Comparison of ENCODE assay signal across 8 cellular contexts in the genomic region with DNA sequence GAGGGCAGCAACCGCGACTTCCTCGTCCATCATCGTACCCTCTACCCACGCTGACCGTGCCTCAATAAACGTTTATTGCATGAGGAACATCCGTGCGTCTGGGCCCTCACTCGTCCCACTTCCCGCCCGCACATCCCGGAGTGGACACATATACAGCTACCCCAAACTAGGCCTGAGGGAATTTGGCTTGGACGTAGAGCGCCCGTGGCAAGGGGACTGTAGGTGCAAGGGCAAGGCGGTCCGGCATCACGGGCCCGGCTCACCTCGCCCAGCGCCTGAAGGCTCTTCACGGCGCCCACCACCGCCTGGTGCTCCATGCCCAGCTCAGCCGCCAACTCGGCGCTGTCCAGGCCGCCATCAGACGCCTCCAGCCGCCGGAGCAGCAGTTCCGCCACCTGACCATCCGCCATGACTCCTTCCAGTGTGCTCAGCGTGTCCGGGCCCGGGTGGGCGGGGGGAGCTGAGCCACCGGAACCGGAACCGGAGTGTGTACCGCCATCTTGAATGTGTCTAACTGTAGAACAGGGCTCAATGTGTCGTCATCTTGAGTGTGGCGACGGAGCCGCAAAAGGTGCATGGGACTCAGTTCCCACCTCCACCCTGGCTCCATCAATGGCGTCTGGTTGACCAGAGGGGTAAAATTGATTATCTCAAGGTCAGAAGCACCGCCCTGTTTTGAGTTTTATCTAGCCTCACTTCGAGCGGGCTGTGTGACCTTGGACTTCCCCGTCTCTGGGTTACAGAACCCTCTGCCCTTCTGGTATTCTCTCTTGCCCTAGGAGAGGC. TPM values are rescaled to one million over a fixed set of nuclear protein-coding genes. Genes with fewer than 3 reads are reported as not detected.
DNase-seq lines count a peak whose midpoint lies in the region; ATAC-seq and TF ChIP-seq lines count a peak whose summit lies in the region.

Gene FARSA (minus strand): TSS at position 425 of the 786 bp plus-strand sequence. CDS start 15 bp downstream, at position 410.

- H2AFZ ChIP-seq in neural cell (ENCODE audit: low read depth, low read length), result peak within 1 kb of the TSS; percentile 78

- intact Hi-C loops in CD8-positive, alpha-beta T cell (cut with DNase I, micrococcal nuclease), result loop anchor here (1.0 to 10.0 kb wide), 5 partner anchors 14 to 1969 kb away; partner anchors contain the start of genes SYCE2 (in 2 of the 2), GCDH (in 1 of the 2), PRDX2 (in 1 of the 2) and RNASEH2A (in 1 of the 2)

- H3K27me3 ChIP-seq in CD8-positive, alpha-beta T cell (ENCODE audit: insufficient read depth, low read length), result no peaks in the 10 kb centered on the region
- no peaks in the 10 kb centered on the region for H3K27me3 ChIP-seq in SJCRH30
- no peaks in the 10 kb centered on the region for H3K27me3 ChIP-seq in neural cell (ENCODE audit: insufficient read depth, low read depth, low read length)

- ATAC-seq in CD8-positive, alpha-beta T cell, result peak; percentile 50
- ATAC-seq in GM21381 (IDR thresholded peaks at IDR 0.05; ENCODE audit: unreplicated experiment), result peak; percentile 40
- peak; percentile 74 for ATAC-seq in stimulated activated naive CD8-positive, alpha-beta T cell treated with anti-CD3 and anti-CD28 coated beads, Interleukin-15, amount 100 ng/mL, for 72 hours

- peak; percentile 71 to 90 (median 83) for DNase-seq in CD8-positive, alpha-beta T cell
- DNase-seq in M059J (ENCODE audit: low read depth) (peak; percentile 88), SJCRH30 (peak; percentile 94 to 97), activated gamma-delta T cell treated with Interleukin-2 at 50 U/mL for 16 hours (peak; percentile 85), foreskin fibroblast (peak; percentile 88 to 96)
- DNase-seq in stimulated activated naive CD8-positive, alpha-beta T cell treated with anti-CD3 and anti-CD28 coated beads, Interleukin-15, amount 100 ng/mL, for 72 hours, result peak; percentile 82 to 87

- peaks cover 11% of the 10 kb centered on the region for H3K36me3 ChIP-seq in CD8-positive, alpha-beta T cell (ENCODE audit: insufficient read depth, low read length)
- H3K36me3 ChIP-seq in SJCRH30 (peaks cover 23% of the 10 kb centered on the region), neural cell (ENCODE audit: insufficient read depth, low read length) (no peaks in the 10 kb centered on the region)

- no peak for TF ChIP-seq EP300 in neural cell (conservative IDR thresholded peaks at IDR 0.05; ENCODE audit: poor library complexity, severe bottlenecking)

- POLR2A ChIA-PET in CD8-positive, alpha-beta T cell (lab: Charles Lee), result interaction anchor here (0.6 to 1.9 kb wide), 10 partner anchors 13 to 815 kb away, joined by 3 to 12 read pairs (median 4); partner anchors contain the start of genes GCDH and SYCE2

- H3K4me3 Mint-ChIP-seq in CD8-positive, alpha-beta T cell, result peak within 1 kb of the TSS; percentile 99
- peak within 1 kb of the TSS; percentile 91 to 95 for H3K4me3 Mint-ChIP-seq in stimulated activated naive CD8-positive, alpha-beta T cell treated with anti-CD3 and anti-CD28 coated beads, Interleukin-15, amount 100 ng/mL, for 72 hours

- H3K27me3 Mint-ChIP-seq in CD8-positive, alpha-beta T cell (ENCODE audit: low read depth), result no peaks in the 10 kb centered on the region
- no peaks in the 10 kb centered on the region for H3K27me3 Mint-ChIP-seq in stimulated activated naive CD8-positive, alpha-beta T cell treated with anti-CD3 and anti-CD28 coated beads, Interleukin-15, amount 100 ng/mL, for 72 hours

- no peaks in the 10 kb centered on the region for H3K9me3 ChIP-seq in CD8-positive, alpha-beta T cell (ENCODE audit: low read length)
- H3K9me3 ChIP-seq in SJCRH30 (replicated peaks), result no peaks in the 10 kb centered on the region
- no peaks in the 10 kb centered on the region for H3K9me3 ChIP-seq in neural cell (ENCODE audit: low read length)

- no peaks in the 10 kb centered on the region for H3K9me2 ChIP-seq in neural cell (ENCODE audit: insufficient read depth, low read length)

- no peaks in the 10 kb centered on the region for H3F3A ChIP-seq in neural cell (ENCODE audit: insufficient read depth, low read length, poor library complexity, severe bottlenecking)

- H3K9ac ChIP-seq in neural cell (ENCODE audit: low read length), result peak within 1 kb of the TSS; percentile 93

- H4K20me1 ChIP-seq in neural cell (ENCODE audit: insufficient read depth), result no peaks in the 10 kb centered on the region

- peak within 1 kb of the TSS; percentile 93 for H3K4me3 ChIP-seq in CD8-positive, alpha-beta T cell (ENCODE audit: low read depth, low read length)
- H3K4me3 ChIP-seq in SJCRH30, result peak within 1 kb of the TSS; percentile 91
- peak within 1 kb of the TSS; percentile 83 for H3K4me3 ChIP-seq in foreskin fibroblast (ENCODE audit: low read depth in 1 of 2, low read length in 2 of 2)
- peak within 1 kb of the TSS; percentile 100 for H3K4me3 ChIP-seq in neural cell (ENCODE audit: low read length)

- H3K4me1 Mint-ChIP-seq in CD8-positive, alpha-beta T cell (ENCODE audit: low read depth), result peaks cover 41% of the 10 kb centered on the region
- H3K4me1 Mint-ChIP-seq in stimulated activated naive CD8-positive, alpha-beta T cell treated with anti-CD3 and anti-CD28 coated beads, Interleukin-15, amount 100 ng/mL, for 72 hours, result peaks cover 65% of the 10 kb centered on the region

- CTCF ChIA-PET in CD8-positive, alpha-beta T cell (lab: Charles Lee), result interaction anchor here (0.6 to 3.0 kb wide), 8 partner anchors 12 to 176 kb away, joined by 3 to 15 read pairs (median 4); no protein-coding TSS in a partner anchor

- H3K36me3 Mint-ChIP-seq in CD8-positive, alpha-beta T cell, result peaks cover 30% of the 10 kb centered on the region

- peak within 1 kb of the TSS; percentile 75 for H3K4me2 ChIP-seq in neural cell (ENCODE audit: low read length)

- H3K9me3 Mint-ChIP-seq in CD8-positive, alpha-beta T cell, result no peaks in the 10 kb centered on the region
- no peaks in the 10 kb centered on the region for H3K9me3 Mint-ChIP-seq in stimulated activated naive CD8-positive, alpha-beta T cell treated with anti-CD3 and anti-CD28 coated beads, Interleukin-15, amount 100 ng/mL, for 72 hours

- H3K27ac ChIP-seq in CD8-positive, alpha-beta T cell (ENCODE audit: low read depth, low read length), result peak within 1 kb of the TSS; percentile 66
- peak within 1 kb of the TSS; percentile 53 for H3K27ac ChIP-seq in SJCRH30
- H3K27ac ChIP-seq in neural cell (ENCODE audit: low read length), result peak within 1 kb of the TSS; percentile 81

- peaks cover 16% of the 10 kb centered on the region for H3K79me2 ChIP-seq in neural cell (replicated peaks; ENCODE audit: insufficient read depth, low read length)

- peaks cover 39% of the 10 kb centered on the region for H3K4me1 ChIP-seq in CD8-positive, alpha-beta T cell (ENCODE audit: insufficient read depth, low read length)
- H3K4me1 ChIP-seq in SJCRH30, result peaks cover 11% of the 10 kb centered on the region; the same call in 1 of the 2 replicates

- no peak for TF ChIP-seq RAD21 in neural cell (conservative IDR thresholded peaks at IDR 0.05)

- peak within 1 kb of the TSS; percentile 93 for H3K27ac Mint-ChIP-seq in CD8-positive, alpha-beta T cell
- peak within 1 kb of the TSS; percentile 94 to 98 for H3K27ac Mint-ChIP-seq in stimulated activated naive CD8-positive, alpha-beta T cell treated with anti-CD3 and anti-CD28 coated beads, Interleukin-15, amount 100 ng/mL, for 72 hours

- no peak for TF ChIP-seq CTCF in CD8-positive, alpha-beta T cell (IDR thresholded peaks at IDR 0.05)
- TF ChIP-seq CTCF in foreskin fibroblast (IDR thresholded peaks at IDR 0.05; ENCODE audit: low read depth, low read length) (no peak), neural cell (IDR thresholded peaks at IDR 0.05; ENCODE audit: poor library complexity, severe bottlenecking) (peak; percentile 22)

TF ChIP-seq in neural cell, 6 proteins besides CTCF, POLR2A, EP300 and RAD21:
- TF ChIP-seq TAF1 (IDR thresholded peaks at IDR 0.05; ENCODE audit: low read depth) (no peak), EZH2 (IDR thresholded peaks at IDR 0.05; ENCODE audit: borderline replicate concordance, insufficient read depth, low read length, poor library complexity, severe bottlenecking) (no peak), MXI1 (conservative IDR thresholded peaks at IDR 0.05; ENCODE audit: poor library complexity, severe bottlenecking) (peak; percentile 96), SMC3 (conservative IDR thresholded peaks at IDR 0.05; ENCODE audit: poor library complexity) (no peak), POLR2AphosphoS5 (IDR thresholded peaks at IDR 0.05) (peak; percentile 100)
- TF ChIP-seq, protein P1, sequence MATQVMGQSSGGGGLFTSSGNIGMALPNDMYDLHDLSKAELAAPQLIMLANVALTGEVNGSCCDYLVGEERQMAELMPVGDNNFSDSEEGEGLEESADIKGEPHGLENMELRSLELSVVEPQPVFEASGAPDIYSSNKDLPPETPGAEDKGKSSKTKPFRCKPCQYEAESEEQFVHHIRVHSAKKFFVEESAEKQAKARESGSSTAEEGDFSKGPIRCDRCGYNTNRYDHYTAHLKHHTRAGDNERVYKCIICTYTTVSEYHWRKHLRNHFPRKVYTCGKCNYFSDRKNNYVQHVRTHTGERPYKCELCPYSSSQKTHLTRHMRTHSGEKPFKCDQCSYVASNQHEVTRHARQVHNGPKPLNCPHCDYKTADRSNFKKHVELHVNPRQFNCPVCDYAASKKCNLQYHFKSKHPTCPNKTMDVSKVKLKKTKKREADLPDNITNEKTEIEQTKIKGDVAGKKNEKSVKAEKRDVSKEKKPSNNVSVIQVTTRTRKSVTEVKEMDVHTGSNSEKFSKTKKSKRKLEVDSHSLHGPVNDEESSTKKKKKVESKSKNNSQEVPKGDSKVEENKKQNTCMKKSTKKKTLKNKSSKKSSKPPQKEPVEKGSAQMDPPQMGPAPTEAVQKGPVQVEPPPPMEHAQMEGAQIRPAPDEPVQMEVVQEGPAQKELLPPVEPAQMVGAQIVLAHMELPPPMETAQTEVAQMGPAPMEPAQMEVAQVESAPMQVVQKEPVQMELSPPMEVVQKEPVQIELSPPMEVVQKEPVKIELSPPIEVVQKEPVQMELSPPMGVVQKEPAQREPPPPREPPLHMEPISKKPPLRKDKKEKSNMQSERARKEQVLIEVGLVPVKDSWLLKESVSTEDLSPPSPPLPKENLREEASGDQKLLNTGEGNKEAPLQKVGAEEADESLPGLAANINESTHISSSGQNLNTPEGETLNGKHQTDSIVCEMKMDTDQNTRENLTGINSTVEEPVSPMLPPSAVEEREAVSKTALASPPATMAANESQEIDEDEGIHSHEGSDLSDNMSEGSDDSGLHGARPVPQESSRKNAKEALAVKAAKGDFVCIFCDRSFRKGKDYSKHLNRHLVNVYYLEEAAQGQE (IDR thresholded peaks at IDR 0.05; ENCODE audit: borderline replicate concordance), result peak; percentile 18

RNA-seq across cellular contexts. Expression of gene FARSA, which starts in this region (rescaled TPM):
- total RNA-seq in CD8-positive, alpha-beta T cell, result 10 to 100 TPM; 17.4 to 17.5 TPM
- 67.2 and 86.6 TPM in 2 replicates for total RNA-seq in M059J (2014; rRNA removed; shearing (Covaris generic))
- total RNA-seq in SJCRH30 (2014; rRNA removed; shearing (Covaris generic)), result 65.8 and 77.3 TPM in 2 replicates
- polyA plus RNA-seq in neural cell, result 47.6 and 55.9 TPM in 2 replicates
- polyA minus RNA-seq in neural cell, result 39.6 and 50.6 TPM in 2 replicates

Comparison
In these comparisons a context has a peak if more than half of its experiments do, and no peak if none do; other contexts are left out.
1. Peak in every context shown above with its lines: DNase-seq, ATAC-seq, H3K4me3 ChIP-seq and H3K27ac ChIP-seq.